Comparison of ENCODE assay signal across 19 cellular contexts in the genomic region with DNA sequence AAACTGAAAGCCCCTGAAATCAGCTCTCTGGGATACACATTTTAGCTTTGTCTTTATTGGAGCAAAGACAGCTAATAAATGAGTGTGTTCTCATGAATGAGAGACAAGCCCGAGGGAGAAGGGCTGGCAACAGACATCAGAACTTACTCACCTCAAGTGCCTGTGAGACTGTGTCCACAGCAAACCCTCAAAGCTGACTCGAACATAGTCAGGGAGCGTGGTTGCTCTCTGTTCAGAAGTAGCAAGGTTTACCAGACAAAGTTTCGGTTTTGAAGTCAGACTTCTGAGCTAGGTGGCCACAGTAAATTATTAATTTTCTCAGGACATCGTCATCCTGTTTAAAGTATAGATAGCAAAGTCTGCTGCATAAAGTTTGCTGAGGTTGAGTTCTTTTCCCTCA.
DNase-seq lines count a peak whose midpoint lies in the region; ATAC-seq lines count a peak whose summit lies in the region.
"Had no signal": no experiment of that assay in that cellular context is flagged by ENCODE, and none has a peak within 500 bp of the region (broad histone marks: within the 10 kb centered on the region; RNA-seq: fewer than 3 reads in every experiment).

No MANE protein-coding gene starts in this region.

- DNase-seq in NCI-H2171 treated with DMSO at 0.1 percent for 48 hours (lab: John Stamatoyannopoulos, UW) (no peak), DMS53 (lab: John Stamatoyannopoulos, UW) (no peak), SHP77 (lab: John Stamatoyannopoulos, UW) (no peak), NCI-H2029 (lab: John Stamatoyannopoulos, UW) (no peak)
- DNase-seq: activated CD8-positive, alpha-beta T cell treated with anti-CD3 and anti-CD28 coated beads, Interleukin-2, amount 10 ng/mL, durations not matched to agents 7 days and 5 days; activated naive CD4-positive, alpha-beta T cell; DND-41; head of caudate nucleus; HFFc6; left colon; NCI-H1092 treated with DMSO at 0.1 percent for 48 hours; NCI-H446; stimulated activated CD4-positive, alpha-beta T cell treated with anti-CD3 and anti-CD28 coated beads, Interleukin-4, amount 100 ng/mL, for 4 hours; stimulated activated naive CD8-positive, alpha-beta T cell treated with anti-CD3 and anti-CD28 coated beads, Interleukin-15, Interleukin-2, amounts not matched to agents 100 U/mL and 50 U/mL, for 24 hours had no signal

- ATAC-seq in GM18511 (IDR thresholded peaks at IDR 0.05; ENCODE audit: unreplicated experiment) (peak; percentile 99), GM19455 (IDR thresholded peaks at IDR 0.05; ENCODE audit: unreplicated experiment) (peak; percentile 74), HG02943 (IDR thresholded peaks at IDR 0.05; ENCODE audit: low read depth, unreplicated experiment) (peak; percentile 97), HG03565 (IDR thresholded peaks at IDR 0.05; ENCODE audit: unreplicated experiment) (peak; percentile 82)
- ATAC-seq: activated CD8-positive, alpha-beta T cell treated with anti-CD3 and anti-CD28 coated beads, Interleukin-2, amount 10 ng/mL, durations not matched to agents 7 days and 5 days; left colon; natural killer cell treated with Interleukin-12 subunit alpha and Interleukin-12 subunit beta and Interleukin-15 and Interleukin-18, amount 100 ng/mL, for 72 hours; stimulated activated naive CD8-positive, alpha-beta T cell treated with anti-CD3 and anti-CD28 coated beads, Interleukin-15, Interleukin-2, amounts not matched to agents 100 U/mL and 50 U/mL, for 24 hours had no signal
